ENCODE assay signal across 3 cellular contexts in genomic region chr17:19505561-19505960, GRCh38. TPM values are rescaled to one million over a fixed set of nuclear protein-coding genes. Genes with fewer than 3 reads are reported as not detected.
"Had no signal": no experiment of that assay in that cellular context is flagged by ENCODE, and none has a peak within 500 bp of the region (broad histone marks: within the 10 kb centered on the region; RNA-seq: fewer than 3 reads in every experiment).

No MANE protein-coding gene starts in this region.

RNA-seq across cellular contexts. Expression of gene SLC47A1, which starts 28.1 kb away (rescaled TPM):
- total RNA-seq: activated naive CD8-positive, alpha-beta T cell treated with anti-CD3 and anti-CD28 coated beads for 36 hours; body of pancreas; natural killer cell treated with Interleukin-12 subunit alpha and Interleukin-12 subunit beta and Interleukin-15 and Interleukin-18, amount 100 ng/mL, for 72 hours had no signal
